In the genomic region with DNA sequence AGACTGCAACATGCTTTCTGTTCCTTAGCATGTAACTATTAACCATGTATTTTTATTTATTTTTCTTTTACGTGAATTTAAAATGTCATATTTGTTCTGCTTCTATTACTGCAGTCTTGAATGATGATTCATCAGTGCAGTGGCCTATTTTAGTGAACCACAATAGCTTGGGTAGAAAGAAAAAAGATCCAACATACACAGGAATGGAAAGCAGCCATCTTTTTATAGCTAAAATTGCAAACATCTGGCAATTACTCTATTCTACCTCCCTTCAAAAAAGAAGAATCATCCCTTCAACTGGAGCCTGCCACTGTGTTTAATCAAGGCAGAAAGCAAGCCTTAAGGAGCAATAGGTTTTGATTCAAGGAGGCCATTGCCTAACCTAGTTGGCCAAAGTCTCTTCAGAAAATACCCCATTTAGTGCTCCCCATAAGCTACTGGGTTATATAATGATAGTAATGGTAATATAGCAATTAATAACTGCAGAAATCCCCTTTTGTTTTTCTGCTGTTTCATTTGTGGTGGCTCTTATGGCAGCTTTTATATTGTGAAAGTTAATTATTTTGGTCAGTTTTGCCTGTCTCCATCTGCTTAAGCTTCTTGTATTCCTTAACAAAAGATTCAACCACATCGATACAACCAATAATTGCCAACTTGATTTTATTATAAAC, we compare ENCODE assay signal across 9 cellular contexts.
DNase-seq lines count a peak whose midpoint lies in the region; ATAC-seq and TF ChIP-seq lines count a peak whose summit lies in the region.
"Had no signal": no experiment of that assay in that cellular context is flagged by ENCODE, and none has a peak within 500 bp of the region (broad histone marks: within the 10 kb centered on the region; RNA-seq: fewer than 3 reads in every experiment).

No MANE protein-coding gene starts in this region.

- H3K9me2 ChIP-seq in PC-9 (ENCODE audit: insufficient read depth) = no peaks in the 10 kb centered on the region

- DNase-seq in NOMO-1 treated with DMSO at 0.1 percent for 48 hours (lab: John Stamatoyannopoulos, UW; ENCODE audit: unreplicated experiment) (peak; percentile 45), NOMO-1 treated with dmso at 0.1 percent for 144 hours (lab: John Stamatoyannopoulos, UW; ENCODE audit: unreplicated experiment) (no peak), epithelial cell of esophagus (ENCODE audit: low read depth) (peak; percentile 33), DMS114 treated with DMSO at 0.1 percent for 48 hours (lab: John Stamatoyannopoulos, UW; ENCODE audit: unreplicated experiment) (no peak), activated gamma-delta T cell (lab: John Stamatoyannopoulos, UW) (no peak), PC-9 (no peak)

- 50% methylated on average over 2 of the region's 2 CpGs for WGBS in urinary bladder

- H3K4me1 ChIP-seq in urinary bladder (ENCODE audit: insufficient read depth) (no peaks in the 10 kb centered on the region), PC-9 (replicated peaks; ENCODE audit: insufficient read depth) (peaks cover 8% of the 10 kb centered on the region; the same call in 1 of the 2 replicates)

- no peaks in the 10 kb centered on the region for H3K27me3 ChIP-seq in PC-9 (ENCODE audit: insufficient read depth, low read depth)

- intact Hi-C loops in PC-9 (cut with micrococcal nuclease; ENCODE audit: unreplicated experiment) = no loop called here

- H2AFZ ChIP-seq in PC-9 = no peak overlapping the region

- TF ChIP-seq CTCF in epithelial cell of esophagus (IDR thresholded peaks at IDR 0.05; ENCODE audit: insufficient read depth, low read depth, low read length, missing control alignments) (no peak), PC-9 (conservative IDR thresholded peaks at IDR 0.05) (no peak)

- H3K4me3 ChIP-seq in epithelial cell of esophagus (ENCODE audit: low read length) (no peak overlapping the region), urinary bladder (ENCODE audit: low read depth, low read length) (no peak overlapping the region), PC-9 (no peak overlapping the region)

- no peaks in the 10 kb centered on the region for H3K36me3 ChIP-seq in urinary bladder (ENCODE audit: insufficient read depth)
- no peaks in the 10 kb centered on the region for H3K36me3 ChIP-seq in PC-9 (ENCODE audit: low read depth)

- POLR2A ChIA-PET in PC-9 (lab: Charles Lee; ENCODE audit: unreplicated experiment) = interaction anchor here (0.6 to 0.7 kb wide), 2 partner anchors 381 to 410 kb away, joined by 3 read pairs; no protein-coding TSS in a partner anchor

- H3F3A ChIP-seq in PC-9 (ENCODE audit: insufficient read depth, low read depth) = 0 out of 2 replicates have a peak, but pooled peaks cover 4% of the 10 kb centered on the region

- H3K4me2 ChIP-seq in PC-9 = no peak overlapping the region

- no peaks in the 10 kb centered on the region for H4K20me1 ChIP-seq in PC-9 (ENCODE audit: insufficient read depth)

- H3K9me3 ChIP-seq in PC-9 (ENCODE audit: insufficient read depth, low read depth) = no peaks in the 10 kb centered on the region

- CTCF ChIA-PET in PC-9 (lab: Charles Lee) = interaction anchor here (0.6 kb wide), 1 partner anchor 14 kb away, joined by 5 read pairs; no protein-coding TSS in a partner anchor

- H3K27ac ChIP-seq in urinary bladder (ENCODE audit: low read depth) = peak overlapping the region; percentile 16
- H3K27ac ChIP-seq in PC-9 = no peak overlapping the region
- H3K27ac ChIP-seq: C4-2B had no signal

- H3K79me2 ChIP-seq in PC-9 (ENCODE audit: low read depth) = no peaks in the 10 kb centered on the region

- peak; percentile 10 for ATAC-seq in HG03469 (IDR thresholded peaks at IDR 0.05; ENCODE audit: unreplicated experiment)

- no TSS peak for BruUV-seq in PC-9 (replicated peaks; lab: Mats Ljungman, UMichigan)

Comparison
In these comparisons a context has a peak if more than half of its experiments do, and no peak if none do; other contexts are left out.
1. DNase-seq: peak in NOMO-1 treated with DMSO at 0.1 percent for 48 hours (single experiment) and epithelial cell of esophagus (single experiment); none in NOMO-1 treated with dmso at 0.1 percent for 144 hours (single experiment), DMS114 treated with DMSO at 0.1 percent for 48 hours (single experiment), activated gamma-delta T cell (single experiment) and PC-9 (0 of 2).